Comparison of ENCODE assay signal across 8 cellular contexts in genomic region chr1:1324524-1325287, GRCh38. TPM values are rescaled to one million over a fixed set of nuclear protein-coding genes. Genes with fewer than 3 reads are reported as not detected.
DNase-seq lines count a peak whose midpoint lies in the region; ATAC-seq and TF ChIP-seq lines count a peak whose summit lies in the region.

Gene CPTP, plus strand, starts transcription at chr1:1324802. Its CDS starts 2,109 bp downstream, at chr1:1326911.
Gene INTS11, minus strand, starts transcription at chr1:1324660. Its CDS starts 52 bp downstream, at chr1:1324608.

- no peak within 1 kb of the TSS for H3K56ac ChIP-seq in H9 (ENCODE audit: insufficient read length, low read depth, low read length)

- H3T11ph ChIP-seq in H9 (ENCODE audit: low read length): no peak within 1 kb of the TSS

- peak within 1 kb of the TSS; percentile 78 for H3K14ac ChIP-seq in H9 (ENCODE audit: insufficient read depth, low read length)

- H3K27me3 Mint-ChIP-seq in H9 (ENCODE audit: low read depth): peaks cover 1% of the 10 kb centered on the region; the same call in 1 of the 2 replicates
- no peaks in the 10 kb centered on the region for H3K27me3 Mint-ChIP-seq in activated naive CD4-positive, alpha-beta T cell treated with anti-CD3 and anti-CD28 coated beads, Interleukin-2, amount 50 U/mL, for 24 hours

- no peak within 1 kb of the TSS for H2BK15ac ChIP-seq in H9 (ENCODE audit: low read depth, low read length)

- H3K36me3 ChIP-seq in MG63 (peaks cover 10% of the 10 kb centered on the region), osteoblast (ENCODE audit: insufficient read depth, low read length) (peaks cover 11% of the 10 kb centered on the region), testis (ENCODE audit: low read depth, missing control alignments) (no peaks in the 10 kb centered on the region)

- H2AK5ac ChIP-seq in H9 (ENCODE audit: insufficient read length, low read length): no peak within 1 kb of the TSS

- peak within 1 kb of the TSS; percentile 68 for H3K4me2 ChIP-seq in H9 (ENCODE audit: insufficient read depth, insufficient read length, low read length)
- H3K4me2 ChIP-seq in osteoblast (ENCODE audit: insufficient read depth, low read length): peak within 1 kb of the TSS; percentile 87

- peak within 1 kb of the TSS; percentile 11 to 90 (median 89); a peak in 4 of 7 replicates for H3K27ac Mint-ChIP-seq in H9
- H3K27ac Mint-ChIP-seq in activated naive CD4-positive, alpha-beta T cell treated with anti-CD3 and anti-CD28 coated beads, Interleukin-2, amount 50 U/mL, for 24 hours: peak within 1 kb of the TSS; percentile 97

- H3K79me1 ChIP-seq in H9 (ENCODE audit: insufficient read depth, low read depth, low read length, poor library complexity, severe bottlenecking): peaks cover 8% of the 10 kb centered on the region

- ATAC-seq in SK-N-SH treated with all-trans-retinoic acid at 6 μM for 48 hours: peak; percentile 78

- DNase-seq in GDM1 (lab: John Stamatoyannopoulos, UW) (peak; percentile 89), H9 (peak; percentile 95), MG63 (peak; percentile 88), glomerular endothelial cell (ENCODE audit: extremely low read depth, low read depth, low spot score) (no peak), osteoblast (ENCODE audit: insufficient read length, low spot score, missing footprints) (peak; percentile 100), testis (peak; percentile 93)

- H4K5ac ChIP-seq in H9 (ENCODE audit: insufficient read length, low read depth, low read length): no peak within 1 kb of the TSS

- WGBS in H9 (ENCODE audit: extremely low coverage, insufficient read length, low lambda C conversion rate): no CpG with 5 or more reads among the region's 84 CpGs
- 0% methylated on average over 60 of the region's 84 CpGs; no CpG with 5 or more reads in 1 of the 2 donors for WGBS in testis, 2 donors

- intact Hi-C loops in testis (cut with DNase I; ENCODE audit: low total_unique reads): no loop called here

- H3K4me1 Mint-ChIP-seq in H9: peaks cover 2 to 13% of the 10 kb centered on the region in 2 experiments
- peaks cover 23% of the 10 kb centered on the region for H3K4me1 Mint-ChIP-seq in activated naive CD4-positive, alpha-beta T cell treated with anti-CD3 and anti-CD28 coated beads, Interleukin-2, amount 50 U/mL, for 24 hours

- H4K8ac ChIP-seq in H9 (replicated peaks; ENCODE audit: insufficient read length, low read depth, low read length): no peak within 1 kb of the TSS

- H4K91ac ChIP-seq in H9 (ENCODE audit: insufficient read length, low read depth, low read length): no peak within 1 kb of the TSS

- no peak within 1 kb of the TSS for H3K18ac ChIP-seq in H9 (ENCODE audit: insufficient read length, low read depth, low read length)

- no peak within 1 kb of the TSS for H3K4ac ChIP-seq in H9 (ENCODE audit: low read depth, low read length)

- no peak for TF ChIP-seq POLR2A in testis (IDR thresholded peaks at IDR 0.05)

- peaks cover 8% of the 10 kb centered on the region for H3K23me2 ChIP-seq in H9 (ENCODE audit: insufficient read length, low read depth, low read length, poor library complexity, severe bottlenecking)

- no peak within 1 kb of the TSS for H2BK20ac ChIP-seq in H9 (ENCODE audit: low read depth, low read length, poor library complexity, severe bottlenecking)

- peak within 1 kb of the TSS; percentile 82 to 88 for H3K4me3 Mint-ChIP-seq in H9
- peak within 1 kb of the TSS; percentile 93 for H3K4me3 Mint-ChIP-seq in activated naive CD4-positive, alpha-beta T cell treated with anti-CD3 and anti-CD28 coated beads, Interleukin-2, amount 50 U/mL, for 24 hours

- H3K23ac ChIP-seq in H9 (ENCODE audit: insufficient read length, low read depth, low read length): no peak within 1 kb of the TSS

- H3K79me2 ChIP-seq in H9 (ENCODE audit: insufficient read depth, low read length): peaks cover 17% of the 10 kb centered on the region; the same call in 1 of the 2 replicates
- H3K79me2 ChIP-seq in osteoblast (ENCODE audit: insufficient read depth, low read length): peaks cover 71% of the 10 kb centered on the region

- H3K27me3 ChIP-seq in H9 (ENCODE audit: insufficient read depth, low read length): no peaks in the 10 kb centered on the region
- H3K27me3 ChIP-seq in MG63: no peaks in the 10 kb centered on the region
- H3K27me3 ChIP-seq in osteoblast (ENCODE audit: insufficient read depth, low read length): no peaks in the 10 kb centered on the region
- no peaks in the 10 kb centered on the region for H3K27me3 ChIP-seq in testis

- peaks cover 5% of the 10 kb centered on the region for H4K20me1 ChIP-seq in H9 (ENCODE audit: control insufficient read depth, insufficient read depth, insufficient read length)
- peaks cover 45% of the 10 kb centered on the region for H4K20me1 ChIP-seq in osteoblast (ENCODE audit: insufficient read depth, low read length)

- no peak within 1 kb of the TSS for H2BK12ac ChIP-seq in H9 (ENCODE audit: insufficient read length, low read depth, low read length)

- peaks cover 4 to 16% (median 12%) of the 10 kb centered on the region in 3 experiments for H3K36me3 Mint-ChIP-seq in H9 (ENCODE audit: insufficient read depth in 1 of 3, low read depth in 3 of 3)
- peaks cover 3% of the 10 kb centered on the region for H3K36me3 Mint-ChIP-seq in activated naive CD4-positive, alpha-beta T cell treated with anti-CD3 and anti-CD28 coated beads, Interleukin-2, amount 50 U/mL, for 24 hours

- H3K4me1 ChIP-seq in H9 (ENCODE audit: insufficient read depth, low read length) (no peaks in the 10 kb centered on the region), osteoblast (ENCODE audit: insufficient read depth, low read length) (peaks cover 12% of the 10 kb centered on the region), testis (peaks cover 22% of the 10 kb centered on the region)

- H3K27ac ChIP-seq in H9 (ENCODE audit: insufficient read length, low read depth, low read length): no peak within 1 kb of the TSS
- H3K27ac ChIP-seq in osteoblast (ENCODE audit: low read depth, low read length): peak within 1 kb of the TSS; percentile 79
- H3K27ac ChIP-seq in testis: peak within 1 kb of the TSS; percentile 70 to 76

- H2AFZ ChIP-seq in H9 (ENCODE audit: low read length) (no peak within 1 kb of the TSS), osteoblast (ENCODE audit: low read length) (peak within 1 kb of the TSS; percentile 41)

- TF ChIP-seq CTCF in H9 (conservative IDR thresholded peaks at IDR 0.05) (no peak), osteoblast (IDR thresholded peaks at IDR 0.05; ENCODE audit: extremely low read depth, low read depth, low read length) (no peak), testis (IDR thresholded peaks at IDR 0.05) (no peak)

- H3K4me3 ChIP-seq in MG63 (peak within 1 kb of the TSS; percentile 99), osteoblast (ENCODE audit: insufficient read depth, low read length) (peak within 1 kb of the TSS; percentile 89), testis (peak within 1 kb of the TSS; percentile 86 to 96)

- H3K9me3 Mint-ChIP-seq in H9: no peaks in the 10 kb centered on the region
- H3K9me3 Mint-ChIP-seq in activated naive CD4-positive, alpha-beta T cell treated with anti-CD3 and anti-CD28 coated beads, Interleukin-2, amount 50 U/mL, for 24 hours: no peaks in the 10 kb centered on the region

- H3K9me3 ChIP-seq in H9 (ENCODE audit: control insufficient read depth, low read depth, low read length) (no peaks in the 10 kb centered on the region), MG63 (no peaks in the 10 kb centered on the region), osteoblast (ENCODE audit: low read depth, low read length) (no peaks in the 10 kb centered on the region), testis (no peaks in the 10 kb centered on the region)

- H3K9ac ChIP-seq in H9 (ENCODE audit: extremely low read depth, insufficient read length, low read length): peak within 1 kb of the TSS; percentile 63

- H2BK120ac ChIP-seq in H9 (ENCODE audit: low read depth, low read length, poor library complexity, severe bottlenecking): no peak within 1 kb of the TSS

- H2BK5ac ChIP-seq in H9 (ENCODE audit: insufficient read length, low read length): no peak within 1 kb of the TSS

TF ChIP-seq in SK-N-SH treated with all-trans-retinoic acid at 6 μM for 48 hours, 23 proteins besides CTCF, POLR2A, EP300 and RAD21:
- no peak for TF ChIP-seq ZC3H10 (CRISPR knock-in tag; IDR thresholded peaks at IDR 0.05)

RNA-seq across cellular contexts. Expression of gene CPTP, which starts in this region (rescaled TPM):
- total RNA-seq in H9 (2021) (14.0 and 15.0 TPM in 2 replicates), glomerular endothelial cell (46.5 and 56.5 TPM in 2 replicates), osteoblast (12.7 and 13.8 TPM in 2 replicates), testis (10 to 100 TPM; 64.4 to 82.3 TPM)
- total RNA-seq in MG63 (2014; rRNA removed; shearing (Covaris generic); ENCODE audit: low replicate concordance): 18.1 and 31.1 TPM in 2 replicates
- 129 TPM for polyA plus RNA-seq in testis (ENCODE audit: insufficient read depth, low read depth, low replicate concordance)

RNA-seq across cellular contexts. Expression of gene INTS11, which starts in this region (rescaled TPM):
- 138 and 139 TPM in 2 replicates for total RNA-seq in H9 (2021)
- 55.9 and 70.5 TPM in 2 replicates for total RNA-seq in MG63 (2014; rRNA removed; shearing (Covaris generic); ENCODE audit: low replicate concordance)
- 104 and 110 TPM in 2 replicates for total RNA-seq in glomerular endothelial cell
- total RNA-seq in osteoblast: 53.3 and 59.7 TPM in 2 replicates
- 100 to 1,000 TPM; 220 to 232 TPM for total RNA-seq in testis
- 213 TPM for polyA plus RNA-seq in testis (ENCODE audit: insufficient read depth, low read depth, low replicate concordance)
